9 cellular contexts compared by ENCODE assay signal in genomic region chr9:93223241-93224180, GRCh38. TPM values are rescaled to one million over a fixed set of nuclear protein-coding genes. Genes with fewer than 3 reads are reported as not detected.
A peak's percentile ranks its signal among the peaks of the same experiment; 100 is the strongest.
DNase-seq lines count a peak whose midpoint lies in the region; ATAC-seq and TF ChIP-seq lines count a peak whose summit lies in the region.
"Had no signal": no experiment of that assay in that cellular context is flagged by ENCODE, and none has a peak within 500 bp of the region (broad histone marks: within the 10 kb centered on the region; RNA-seq: fewer than 3 reads in every experiment).

No MANE protein-coding gene starts in this region.

- H3K27ac ChIP-seq in PC-9 = peak overlapping the region; percentile 78
- peak overlapping the region; percentile 25 to 98 (median 68) for H3K27ac ChIP-seq in gastrocnemius medialis
- H3K27ac ChIP-seq: KMS-11 had no signal

- intact Hi-C loops in PC-9 (cut with micrococcal nuclease; ENCODE audit: unreplicated experiment) (loop anchor here (1.0 to 5.0 kb wide), 6 partner anchors 21 to 251 kb away; partner anchors contain the start of genes CARD19 and WNK2), gastrocnemius medialis (cut with DNase I; ENCODE audit: low total_unique reads) (no loop called here)
- intact Hi-C loops in activated CD8-positive, alpha-beta T cell treated with anti-CD3 and anti-CD28 coated beads for 36 hours (cut with micrococcal nuclease) = no loop called here

- H3K4me3 Mint-ChIP-seq in activated CD8-positive, alpha-beta T cell treated with anti-CD3 and anti-CD28 coated beads for 36 hours = no peak overlapping the region
- H3K4me3 Mint-ChIP-seq in activated CD4-positive, alpha-beta T cell treated with anti-CD3 and anti-CD28 coated beads, Interleukin-2, amount 10 ng/mL, durations not matched to agents 7 days and 5 days = no peak overlapping the region

- no peak overlapping the region for H3K27ac Mint-ChIP-seq in activated CD8-positive, alpha-beta T cell treated with anti-CD3 and anti-CD28 coated beads for 36 hours
- no peak overlapping the region for H3K27ac Mint-ChIP-seq in activated CD4-positive, alpha-beta T cell treated with anti-CD3 and anti-CD28 coated beads, Interleukin-2, amount 10 ng/mL, durations not matched to agents 7 days and 5 days

- no peaks in the 10 kb centered on the region for H3K36me3 Mint-ChIP-seq in activated CD8-positive, alpha-beta T cell treated with anti-CD3 and anti-CD28 coated beads for 36 hours (ENCODE audit: low read depth)
- H3K36me3 Mint-ChIP-seq in activated CD4-positive, alpha-beta T cell treated with anti-CD3 and anti-CD28 coated beads, Interleukin-2, amount 10 ng/mL, durations not matched to agents 7 days and 5 days (ENCODE audit: low read depth) = no peaks in the 10 kb centered on the region

- H3K27me3 ChIP-seq in PC-9 (ENCODE audit: insufficient read depth, low read depth) = no peaks in the 10 kb centered on the region
- no peaks in the 10 kb centered on the region for H3K27me3 ChIP-seq in gastrocnemius medialis

- CTCF ChIA-PET in PC-9 (lab: Charles Lee) = interaction anchor here (1.6 kb wide), 1 partner anchor 79 kb away, joined by 5 read pairs; no protein-coding TSS in a partner anchor
- CTCF ChIA-PET in activated CD8-positive, alpha-beta T cell treated with anti-CD3 and anti-CD28 coated beads for 36 hours (lab: Charles Lee) = interaction anchor here (0.9 kb wide), 1 partner anchor 89 kb away, joined by 3 read pairs; no protein-coding TSS in a partner anchor
- CTCF ChIA-PET in activated CD4-positive, alpha-beta T cell treated with anti-CD3 and anti-CD28 coated beads, Interleukin-2, amount 10 ng/mL, durations not matched to agents 7 days and 5 days (lab: Charles Lee) = no interaction called here

- peaks cover 54% of the 10 kb centered on the region for H3K4me1 ChIP-seq in PC-9 (replicated peaks; ENCODE audit: insufficient read depth)
- H3K4me1 ChIP-seq in gastrocnemius medialis = peaks cover 58 to 67% of the 10 kb centered on the region in 2 donors

- H3K9me3 ChIP-seq in PC-9 (ENCODE audit: insufficient read depth, low read depth) (no peaks in the 10 kb centered on the region), gastrocnemius medialis (no peaks in the 10 kb centered on the region)

- H2AFZ ChIP-seq in PC-9 = 0 out of 2 replicates have a peak overlapping the region, but pooled peaks have one; percentile 5

- no TSS peak for BruUV-seq in PC-9 (replicated peaks; lab: Mats Ljungman, UMichigan)

- H3K4me3 ChIP-seq in PC-9 (peak overlapping the region; percentile 30; the same call in 1 of the 2 replicates), foreskin fibroblast (ENCODE audit: low read depth in 1 of 2, low read length in 2 of 2) (no peak overlapping the region), gastrocnemius medialis (no peak overlapping the region)

- H3K4me1 Mint-ChIP-seq in activated CD8-positive, alpha-beta T cell treated with anti-CD3 and anti-CD28 coated beads for 36 hours (ENCODE audit: low read depth) = peaks cover 4% of the 10 kb centered on the region
- H3K4me1 Mint-ChIP-seq in activated CD4-positive, alpha-beta T cell treated with anti-CD3 and anti-CD28 coated beads, Interleukin-2, amount 10 ng/mL, durations not matched to agents 7 days and 5 days = no peaks in the 10 kb centered on the region

- POLR2A ChIA-PET in PC-9 (lab: Charles Lee; ENCODE audit: unreplicated experiment) = interaction anchor here (0.6 to 0.7 kb wide), 3 partner anchors 66 to 359 kb away, joined by 4 to 8 read pairs (median 4); no protein-coding TSS in a partner anchor
- POLR2A ChIA-PET in activated CD8-positive, alpha-beta T cell treated with anti-CD3 and anti-CD28 coated beads for 36 hours (lab: Charles Lee) = no interaction called here
- POLR2A ChIA-PET in activated CD4-positive, alpha-beta T cell treated with anti-CD3 and anti-CD28 coated beads, Interleukin-2, amount 10 ng/mL, durations not matched to agents 7 days and 5 days (lab: Charles Lee) = no interaction called here

- DNase-seq in GM03348 (ENCODE audit: low spot score) (peak; percentile 59), PC-9 (peak; percentile 97), foreskin fibroblast (peak; percentile 66 to 86), gastrocnemius medialis (no peak)
- DNase-seq in activated CD8-positive, alpha-beta memory T cell treated with anti-CD3 and anti-CD28 coated beads, Interleukin-2, amount 50 U/mL, for 4 hours = no peak
- no peak for DNase-seq in activated CD8-positive, alpha-beta T cell treated with anti-CD3 and anti-CD28 coated beads for 36 hours
- DNase-seq in activated CD4-positive, alpha-beta T cell treated with anti-CD3 and anti-CD28 coated beads, Interleukin-2, amount 10 ng/mL, durations not matched to agents 7 days and 5 days = no peak

- ATAC-seq in gastrocnemius medialis = no peak
- ATAC-seq in HG03135 (IDR thresholded peaks at IDR 0.05; ENCODE audit: unreplicated experiment) = no peak
- no peak for ATAC-seq in activated CD8-positive, alpha-beta T cell treated with anti-CD3 and anti-CD28 coated beads for 36 hours

- TF ChIP-seq CTCF in PC-9 (conservative IDR thresholded peaks at IDR 0.05) (no peak), foreskin fibroblast (IDR thresholded peaks at IDR 0.05; ENCODE audit: low read depth, low read length) (no peak), gastrocnemius medialis (IDR thresholded peaks at IDR 0.05 in 4 of 5, conservative IDR thresholded peaks at IDR 0.05 in 1 of 5) (no peak)
- no peak for TF ChIP-seq CTCF in activated CD8-positive, alpha-beta T cell treated with anti-CD3 and anti-CD28 coated beads for 36 hours (IDR thresholded peaks at IDR 0.05)

- H3K4me2 ChIP-seq in PC-9 = peak overlapping the region; percentile 74
- H3K4me2 ChIP-seq: KMS-11 had no signal

- TF ChIP-seq POLR2A in gastrocnemius medialis (IDR thresholded peaks at IDR 0.05) = no peak

- H3K9me2 ChIP-seq in PC-9 (ENCODE audit: insufficient read depth) = no peaks in the 10 kb centered on the region

- H4K20me1 ChIP-seq in PC-9 (ENCODE audit: insufficient read depth) = no peaks in the 10 kb centered on the region

- H3K79me2 ChIP-seq in PC-9 (ENCODE audit: low read depth) = peaks cover 46% of the 10 kb centered on the region

- H3K27me3 Mint-ChIP-seq in activated CD8-positive, alpha-beta T cell treated with anti-CD3 and anti-CD28 coated beads for 36 hours = no peaks in the 10 kb centered on the region
- no peaks in the 10 kb centered on the region for H3K27me3 Mint-ChIP-seq in activated CD4-positive, alpha-beta T cell treated with anti-CD3 and anti-CD28 coated beads, Interleukin-2, amount 10 ng/mL, durations not matched to agents 7 days and 5 days

- in situ Hi-C loops in gastrocnemius medialis (cut with MboI; ENCODE audit: low sequenced_read_pairs in 4 of 4) = no loop called here

- no peaks in the 10 kb centered on the region for H3K9me3 Mint-ChIP-seq in activated CD8-positive, alpha-beta T cell treated with anti-CD3 and anti-CD28 coated beads for 36 hours
- no peaks in the 10 kb centered on the region for H3K9me3 Mint-ChIP-seq in activated CD4-positive, alpha-beta T cell treated with anti-CD3 and anti-CD28 coated beads, Interleukin-2, amount 10 ng/mL, durations not matched to agents 7 days and 5 days

- H3K36me3 ChIP-seq in PC-9 (ENCODE audit: low read depth) (no peaks in the 10 kb centered on the region), gastrocnemius medialis (no peaks in the 10 kb centered on the region)

- peaks cover 47% of the 10 kb centered on the region for H3F3A ChIP-seq in PC-9 (ENCODE audit: insufficient read depth, low read depth)

RNA-seq across cellular contexts. Expression of gene WNK2, which starts 39.6 kb away (rescaled TPM):
- total RNA-seq in PC-9 (2021) = 44.6 and 61.3 TPM in 2 replicates
- 10 to 100 TPM; 11.3 to 43.0 (median 24.7) TPM for total RNA-seq in gastrocnemius medialis
- 1 to 10 TPM; 1.7 to 2.8 TPM for total RNA-seq in activated CD8-positive, alpha-beta T cell treated with anti-CD3 and anti-CD28 coated beads for 36 hours
- total RNA-seq in activated CD4-positive, alpha-beta T cell treated with anti-CD3 and anti-CD28 coated beads, Interleukin-2, amount 10 ng/mL, durations not matched to agents 7 days and 5 days = not detected

Comparison
In these comparisons a context has a peak if more than half of its experiments do, and no peak if none do; other contexts are left out.
1. DNase-seq: peak in GM03348 (single experiment), PC-9 (2 of 2) and foreskin fibroblast (2 of 2); none in gastrocnemius medialis (0 of 2), activated CD8-positive, alpha-beta memory T cell treated with anti-CD3 and anti-CD28 coated beads, Interleukin-2, amount 50 U/mL, for 4 hours (single experiment), activated CD8-positive, alpha-beta T cell treated with anti-CD3 and anti-CD28 coated beads for 36 hours (single experiment) and activated CD4-positive, alpha-beta T cell treated with anti-CD3 and anti-CD28 coated beads, Interleukin-2, amount 10 ng/mL, durations not matched to agents 7 days and 5 days (single experiment).